1 cellular context compared by ENCODE assay signal in genomic region chr10:130357951-130358350, GRCh38.
TF ChIP-seq lines count a peak whose summit lies in the region.

No MANE protein-coding gene starts in this region.

TF ChIP-seq in HepG2, 621 proteins besides CTCF, POLR2A, EP300 and RAD21 (continued from another document):
- TF ChIP-seq, protein P1, sequence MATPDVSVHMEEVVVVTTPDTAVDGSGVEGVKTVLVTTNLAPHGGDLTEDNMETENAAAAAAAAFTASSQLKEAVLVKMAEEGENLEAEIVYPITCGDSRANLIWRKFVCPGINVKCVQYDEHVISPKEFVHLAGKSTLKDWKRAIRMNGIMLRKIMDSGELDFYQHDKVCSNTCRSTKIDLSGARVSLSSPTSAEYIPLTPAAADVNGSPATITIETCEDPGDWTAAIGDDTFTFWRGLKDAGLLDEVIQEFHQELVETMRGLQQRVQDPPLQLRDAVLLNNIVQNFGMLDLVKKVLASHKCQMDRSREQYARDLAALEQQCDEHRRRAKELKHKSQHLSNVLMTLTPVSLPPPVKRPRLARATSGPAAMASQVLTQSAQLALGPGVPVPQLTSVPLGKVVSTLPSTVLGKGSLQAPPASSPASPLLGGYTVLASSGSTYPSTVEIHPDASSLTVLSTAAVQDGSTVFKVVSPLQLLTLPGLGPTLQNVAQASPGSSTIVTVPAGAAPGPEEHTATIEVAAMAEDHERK (CRISPR knock-in tag; IDR thresholded peaks at IDR 0.05; ENCODE audit: low read depth) = no peak
- TF ChIP-seq HNF4A (CRISPR knock-in tag; IDR thresholded peaks at IDR 0.05) = no peak
